Comparison of ENCODE assay signal across 28 cellular contexts in the genomic region with DNA sequence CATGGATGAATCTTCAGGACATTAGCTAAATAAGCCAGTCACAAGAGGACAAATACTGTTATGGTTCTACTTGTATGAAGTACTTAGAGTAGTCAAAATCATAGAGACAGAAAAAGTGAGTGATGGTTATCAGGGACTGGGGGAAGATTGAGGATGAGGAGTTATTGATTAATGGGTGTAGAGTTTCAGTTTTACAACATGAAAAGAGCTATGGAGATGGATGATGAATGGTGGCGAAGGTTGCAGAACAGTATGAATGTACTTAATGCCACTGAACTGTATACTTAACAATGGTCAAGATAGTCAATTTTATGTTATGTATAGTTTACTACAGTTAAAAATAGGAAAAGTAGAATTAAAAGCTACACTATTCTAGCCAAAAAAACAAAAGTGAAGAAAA.
"Had no signal": no experiment of that assay in that cellular context is flagged by ENCODE, and none has a peak within 500 bp of the region (broad histone marks: within the 10 kb centered on the region; RNA-seq: fewer than 3 reads in every experiment).

No MANE protein-coding gene starts in this region.

- H3K36me3 ChIP-seq: neural progenitor cell, ovary, right lobe of liver, sigmoid colon, suprapubic skin, tibial nerve, upper lobe of left lung, uterus had no signal

- H3K4me1 ChIP-seq: neural progenitor cell, parathyroid adenoma, psoas muscle, right lobe of liver, suprapubic skin, testis, upper lobe of left lung, uterus had no signal

- H3K9ac ChIP-seq: neural progenitor cell, parathyroid adenoma had no signal

- FAIRE-seq: small intestine had no signal

- DNase-seq: naive thymus-derived CD4-positive, alpha-beta T cell; natural killer cell; occipital lobe; ovary; posterior cingulate gyrus; psoas muscle; right cardiac atrium; right lobe of liver; sigmoid colon; small intestine; stimulated activated CD4-positive, alpha-beta T cell treated with anti-CD3 and anti-CD28 coated beads, Interleukin-12 subunit alpha, Interleukin-12 subunit beta, amount 100 ng/mL, for 4 hours; stimulated activated CD4-positive, alpha-beta T cell treated with anti-CD3 and anti-CD28 coated beads, Interleukin-1b, Interleukin-23, amount 100 ng/mL, for 48 hours; stimulated activated CD4-positive, alpha-beta T cell treated with anti-CD3 and anti-CD28 coated beads, Interleukin-4, amount 100 ng/mL, for 1 hour; stimulated activated CD4-positive, alpha-beta T cell treated with anti-CD3 and anti-CD28 coated beads, Interleukin-4, amount 100 ng/mL, for 4 hours; stimulated activated CD8-positive, alpha-beta memory T cell treated with anti-CD3 and anti-CD28 coated beads, Interleukin-4, amount 100 ng/mL, for 48 hours; stimulated activated naive CD4-positive, alpha-beta T cell; stimulated activated naive CD8-positive, alpha-beta T cell treated with anti-CD3 and anti-CD28 coated beads, Interleukin-15, amount 100 ng/mL, for 72 hours; stimulated activated naive CD8-positive, alpha-beta T cell treated with anti-CD3 and anti-CD28 coated beads, Interleukin-15, Interleukin-2, amounts not matched to agents 100 U/mL and 50 U/mL, for 24 hours; substantia nigra; testis; trophoblast cell; upper lobe of left lung; uterus had no signal

- H3K4me2 ChIP-seq: neural progenitor cell had no signal

- H3K27ac ChIP-seq: neural progenitor cell, ovary, parathyroid adenoma, psoas muscle, right lobe of liver, sigmoid colon, suprapubic skin, testis, tibial nerve, upper lobe of left lung, uterus had no signal

- H2AFZ ChIP-seq: neural progenitor cell, parathyroid adenoma had no signal

- ATAC-seq: naive thymus-derived CD4-positive, alpha-beta T cell; natural killer cell; psoas muscle; right cardiac atrium; right lobe of liver; stimulated activated memory B cell treated with anti-CD40 and anti-IgM and Interleukin-4, amounts not matched to agents 10 μg/mL and 1 μg/mL and 100 μg/mL, for 72 hours; stimulated activated naive CD8-positive, alpha-beta T cell treated with anti-CD3 and anti-CD28 coated beads, Interleukin-15, amount 100 ng/mL, for 72 hours; stimulated activated naive CD8-positive, alpha-beta T cell treated with anti-CD3 and anti-CD28 coated beads, Interleukin-15, Interleukin-2, amounts not matched to agents 100 U/mL and 50 U/mL, for 24 hours had no signal

- H3K79me2 ChIP-seq: parathyroid adenoma had no signal

- H3K27me3 ChIP-seq: neural progenitor cell, ovary, right lobe of liver, sigmoid colon, suprapubic skin, testis, tibial nerve, upper lobe of left lung, uterus had no signal

- H3K4me3 ChIP-seq: neural progenitor cell, ovary, psoas muscle, right lobe of liver, sigmoid colon, suprapubic skin, testis, tibial nerve, upper lobe of left lung, uterus had no signal

- H3K9me3 ChIP-seq: ovary, psoas muscle, right lobe of liver, sigmoid colon, suprapubic skin, testis, tibial nerve, upper lobe of left lung, uterus had no signal
